In genomic region chr5:177431317-177432142, GRCh38 we compare ENCODE assay signal across 10 cellular contexts. TPM values are rescaled to one million over a fixed set of nuclear protein-coding genes. Genes with fewer than 3 reads are reported as not detected.
DNase-seq lines count a peak whose midpoint lies in the region; ATAC-seq, FAIRE-seq and TF ChIP-seq lines count a peak whose summit lies in the region.
"Had no signal": no experiment of that assay in that cellular context is flagged by ENCODE, and none has a peak within 500 bp of the region (broad histone marks: within the 10 kb centered on the region; RNA-seq: fewer than 3 reads in every experiment).

No MANE protein-coding gene starts in this region.

- H3K27ac ChIP-seq in esophagus (ENCODE audit: low read depth in 2 of 2, low read length in 1 of 2) (peak overlapping the region; percentile 37 to 73), WERI-Rb-1 (no peak overlapping the region)
- H3K27ac ChIP-seq: SK-N-MC had no signal

- H3K36me3 ChIP-seq in esophagus (ENCODE audit: control insufficient read depth in 2 of 2, insufficient read depth in 2 of 2, low read length in 1 of 2) = peaks cover 0 to 36% of the 10 kb centered on the region in 2 donors
- H3K36me3 ChIP-seq in WERI-Rb-1 = peaks cover 3% of the 10 kb centered on the region; the same call in 1 of the 2 replicates

- FAIRE-seq in H54 (lab: Jason Lieb, UNC) = no peak

- 50 to 58% methylated on average over 29 of the region's 29 CpGs for WGBS in esophagus, 2 donors

- no peak for TF ChIP-seq CTCF in WERI-Rb-1 (IDR thresholded peaks at IDR 0.05; ENCODE audit: low read depth, low read length)

- ATAC-seq in GM19324 (IDR thresholded peaks at IDR 0.05; ENCODE audit: low FRiP score, unreplicated experiment) (peak; percentile 50), HG03159 (IDR thresholded peaks at IDR 0.05; ENCODE audit: unreplicated experiment) (peak; percentile 44)

- H3K27me3 ChIP-seq in esophagus (ENCODE audit: control insufficient read depth in 1 of 2, insufficient read depth in 2 of 2, low read length in 2 of 2) (no peaks in the 10 kb centered on the region), WERI-Rb-1 (ENCODE audit: insufficient read depth, low read depth, severe bottlenecking) (no peaks in the 10 kb centered on the region)

- H3K4me1 ChIP-seq in esophagus (ENCODE audit: control insufficient read depth in 2 of 2, insufficient read depth in 2 of 2, low read length in 1 of 2) = peaks cover 7 to 44% of the 10 kb centered on the region in 2 donors

- DNase-seq in activated CD4-positive, alpha-beta T cell treated with anti-CD3 and anti-CD28 coated beads for 1 hour = peak; percentile 46
- DNase-seq in stimulated activated CD8-positive, alpha-beta memory T cell treated with anti-CD3 and anti-CD28 coated beads, Interleukin-7, amount 100 ng/mL, for 48 hours (ENCODE audit: extremely low read depth in 1 of 2, low read depth in 1 of 2) = peak; percentile 73 to 89
- DNase-seq in H54 (ENCODE audit: insufficient read length, low spot score) (no peak), hippocampal formation (lab: John Stamatoyannopoulos, UW) (no peak), WERI-Rb-1 (no peak)
- DNase-seq: left cardiac atrium had no signal

- H3K4me3 ChIP-seq in esophagus (ENCODE audit: low read depth in 1 of 2, low read length in 2 of 2) = no peak overlapping the region
- no peak overlapping the region for H3K4me3 ChIP-seq in WERI-Rb-1 (ENCODE audit: low read depth, low read length)
- H3K4me3 ChIP-seq: SK-N-MC had no signal

- no peak for TF ChIP-seq POLR2A in H54 (IDR thresholded peaks at IDR 0.05; ENCODE audit: low read depth, low read length)

- H3K9me3 ChIP-seq in esophagus (ENCODE audit: control insufficient read depth in 2 of 2, insufficient read depth in 1 of 2, low read depth in 1 of 2, low read length in 1 of 2) (no peaks in the 10 kb centered on the region), WERI-Rb-1 (ENCODE audit: severe bottlenecking) (no peaks in the 10 kb centered on the region)

RNA-seq across cellular contexts. Expression of gene GRK6, which starts 5.1 kb away (rescaled TPM):
- 10 to 100 TPM; 10.4 to 19.8 TPM for polyA plus RNA-seq in esophagus

RNA-seq across cellular contexts. Expression of gene PRR7, which starts 15.1 kb away (rescaled TPM):
- polyA plus RNA-seq in esophagus = 1 to 10 TPM; 2.0 to 4.9 TPM

RNA-seq across cellular contexts. Expression of gene F12, which starts 22.2 kb away (rescaled TPM):
- 10 to 100 TPM; 18.1 to 33.5 TPM for polyA plus RNA-seq in esophagus

RNA-seq across cellular contexts. Expression of gene PFN3, which starts 31.1 kb away (rescaled TPM):
- polyA plus RNA-seq in esophagus = under 1 TPM in 1 of 2 donors, not detected in 1; 0.21 TPM

RNA-seq across cellular contexts. Expression of gene DBN1, which starts 41.9 kb away (rescaled TPM):
- 10 to 100 TPM; 18.2 to 24.7 TPM for polyA plus RNA-seq in esophagus

Comparison
In these comparisons a context has a peak if more than half of its experiments do, and no peak if none do; other contexts are left out.
1. DNase-seq: peak in activated CD4-positive, alpha-beta T cell treated with anti-CD3 and anti-CD28 coated beads for 1 hour (single experiment) and stimulated activated CD8-positive, alpha-beta memory T cell treated with anti-CD3 and anti-CD28 coated beads, Interleukin-7, amount 100 ng/mL, for 48 hours (2 of 2); none in H54 (single experiment), hippocampal formation (0 of 2) and WERI-Rb-1 (single experiment).